ENCODE assay signal across 8 cellular contexts in genomic region chr15:32578482-32578881, GRCh38. TPM values are rescaled to one million over a fixed set of nuclear protein-coding genes. Genes with fewer than 3 reads are reported as not detected.
A peak's percentile ranks its signal among the peaks of the same experiment; 100 is the strongest.
DNase-seq lines count a peak whose midpoint lies in the region; ATAC-seq and TF ChIP-seq lines count a peak whose summit lies in the region.
"Not testable (repeated sequence)": the region's sequence is repeated elsewhere in the genome, so short reads cannot be mapped to it uniquely, and the experiment has no call there.

No MANE protein-coding gene starts in this region.

- H3K4me2 ChIP-seq in DOHH2 (ENCODE audit: low read length) = peak overlapping the region; percentile 39; the same call in 1 of the 2 replicates

- H3K9me2 ChIP-seq in DOHH2 (replicated peaks; ENCODE audit: control insufficient read depth, low read length) = not testable (repeated sequence)

- H3K27ac ChIP-seq in DOHH2 (ENCODE audit: low read depth, low read length) = not testable (repeated sequence)

- DNase-seq in activated CD4-positive, alpha-beta memory T cell treated with anti-CD3 and anti-CD28 coated beads, Interleukin-2, amount 10 ng/mL, durations not matched to agents 7 days and 5 days; activated naive CD8-positive, alpha-beta T cell treated with anti-CD3 and anti-CD28 coated beads, Interleukin-2, amount 10 ng/mL, durations not matched to agents 7 days and 5 days: not testable (repeated sequence)
- DNase-seq in activated T-helper 1 cell treated with anti-CD3 and anti-CD28 coated beads, Interleukin-12 subunit alpha, Interleukin-12 subunit beta, Interleukin-2, Interleukin-4 antibody, amounts not matched to agents 30 ng/mL and 10 ng/mL and 1 ng/mL, durations not matched to agents 14 hours and 24 hours and 36 hours (ENCODE audit: low spot score) = peak; percentile 6
- DNase-seq in natural killer cell = peak; percentile 26

- not testable (repeated sequence) for H3K9me3 ChIP-seq in DOHH2 (ENCODE audit: control insufficient read depth, insufficient read depth, low read length)

- H3K79me2 ChIP-seq in DOHH2 (ENCODE audit: control insufficient read depth, low read length) = not testable (repeated sequence)

- not testable (repeated sequence) for ATAC-seq in activated naive CD8-positive, alpha-beta T cell treated with anti-CD3 and anti-CD28 coated beads, Interleukin-2, amount 10 ng/mL, durations not matched to agents 7 days and 5 days (ENCODE audit: low read depth); natural killer cell

- CTCF ChIA-PET in activated CD4-positive, alpha-beta memory T cell treated with anti-CD3 and anti-CD28 coated beads, Interleukin-2, amount 10 ng/mL, durations not matched to agents 7 days and 5 days (lab: Charles Lee) = not testable (repeated sequence)

- H3F3A ChIP-seq in DOHH2 (ENCODE audit: control insufficient read depth, insufficient read depth) = not testable (repeated sequence)

- H3K4me1 ChIP-seq in DOHH2 (ENCODE audit: control insufficient read depth, low read length) = not testable (repeated sequence)

- H3K9me3 Mint-ChIP-seq in T-helper 1 cell treated with Interleukin-12 subunit alpha and Interleukin-12 subunit beta and Interleukin-4 antibody, amounts not matched to agents 30 μg/mL and 1 μg/mL, for 36 hours; activated CD4-positive, alpha-beta memory T cell treated with anti-CD3 and anti-CD28 coated beads, Interleukin-2, amount 10 ng/mL, durations not matched to agents 7 days and 5 days; activated T-helper 1 cell treated with anti-CD3 and anti-CD28 coated beads, Interleukin-12 subunit alpha, Interleukin-12 subunit beta, Interleukin-2, Interleukin-4 antibody, amounts not matched to agents 30 ng/mL and 10 ng/mL and 1 ng/mL, durations not matched to agents 14 hours and 24 hours and 36 hours; activated naive CD8-positive, alpha-beta T cell treated with anti-CD3 and anti-CD28 coated beads, Interleukin-2, amount 10 ng/mL, durations not matched to agents 7 days and 5 days; natural killer cell; stimulated activated naive CD8-positive, alpha-beta T cell treated with anti-CD3 and anti-CD28 coated beads, Interleukin-15, Interleukin-2, amounts not matched to agents 100 ng/mL and 50 ng/mL, for 24 hours: not testable (repeated sequence)

- not testable (repeated sequence) for TF ChIP-seq RAD21 in Ishikawa (IDR thresholded peaks at IDR 0.05; ENCODE audit: low read depth)

- not testable (repeated sequence) for H3K27me3 ChIP-seq in DOHH2 (ENCODE audit: control insufficient read depth, low read length)

- intact Hi-C loops in activated T-helper 1 cell treated with anti-CD3 and anti-CD28 coated beads, Interleukin-12 subunit alpha, Interleukin-12 subunit beta, Interleukin-2, Interleukin-4 antibody, amounts not matched to agents 30 ng/mL and 10 ng/mL and 1 ng/mL, durations not matched to agents 14 hours and 24 hours and 36 hours (cut with micrococcal nuclease); natural killer cell (cut with micrococcal nuclease): not testable (repeated sequence)

- not testable (repeated sequence) for H3K36me3 ChIP-seq in DOHH2 (ENCODE audit: control insufficient read depth, low read length)

- not testable (repeated sequence) for H4K20me1 ChIP-seq in DOHH2 (ENCODE audit: control insufficient read depth, insufficient read depth, low read depth, low read length)

- H3K36me3 Mint-ChIP-seq in T-helper 1 cell treated with Interleukin-12 subunit alpha and Interleukin-12 subunit beta and Interleukin-4 antibody, amounts not matched to agents 30 μg/mL and 1 μg/mL, for 36 hours (ENCODE audit: low read depth); activated CD4-positive, alpha-beta memory T cell treated with anti-CD3 and anti-CD28 coated beads, Interleukin-2, amount 10 ng/mL, durations not matched to agents 7 days and 5 days (ENCODE audit: low read depth); activated T-helper 1 cell treated with anti-CD3 and anti-CD28 coated beads, Interleukin-12 subunit alpha, Interleukin-12 subunit beta, Interleukin-2, Interleukin-4 antibody, amounts not matched to agents 30 ng/mL and 10 ng/mL and 1 ng/mL, durations not matched to agents 14 hours and 24 hours and 36 hours (ENCODE audit: low read depth); activated naive CD8-positive, alpha-beta T cell treated with anti-CD3 and anti-CD28 coated beads, Interleukin-2, amount 10 ng/mL, durations not matched to agents 7 days and 5 days; natural killer cell; stimulated activated naive CD8-positive, alpha-beta T cell treated with anti-CD3 and anti-CD28 coated beads, Interleukin-15, Interleukin-2, amounts not matched to agents 100 ng/mL and 50 ng/mL, for 24 hours (ENCODE audit: low read depth): not testable (repeated sequence)

- H3K4me3 ChIP-seq in DOHH2 (ENCODE audit: low read length) = not testable (repeated sequence)

- not testable (repeated sequence) for H3K4me1 Mint-ChIP-seq in T-helper 1 cell treated with Interleukin-12 subunit alpha and Interleukin-12 subunit beta and Interleukin-4 antibody, amounts not matched to agents 30 μg/mL and 1 μg/mL, for 36 hours (ENCODE audit: low read depth); activated CD4-positive, alpha-beta memory T cell treated with anti-CD3 and anti-CD28 coated beads, Interleukin-2, amount 10 ng/mL, durations not matched to agents 7 days and 5 days; activated T-helper 1 cell treated with anti-CD3 and anti-CD28 coated beads, Interleukin-12 subunit alpha, Interleukin-12 subunit beta, Interleukin-2, Interleukin-4 antibody, amounts not matched to agents 30 ng/mL and 10 ng/mL and 1 ng/mL, durations not matched to agents 14 hours and 24 hours and 36 hours (ENCODE audit: low read depth); activated naive CD8-positive, alpha-beta T cell treated with anti-CD3 and anti-CD28 coated beads, Interleukin-2, amount 10 ng/mL, durations not matched to agents 7 days and 5 days; natural killer cell; stimulated activated naive CD8-positive, alpha-beta T cell treated with anti-CD3 and anti-CD28 coated beads, Interleukin-15, Interleukin-2, amounts not matched to agents 100 ng/mL and 50 ng/mL, for 24 hours (ENCODE audit: low read depth)

- peak; percentile 74; the same call in 1 of the 2 replicates for TF ChIP-seq EP300 in Ishikawa (IDR thresholded peaks at IDR 0.05; ENCODE audit: borderline replicate concordance)

- POLR2A ChIA-PET in activated CD4-positive, alpha-beta memory T cell treated with anti-CD3 and anti-CD28 coated beads, Interleukin-2, amount 10 ng/mL, durations not matched to agents 7 days and 5 days (lab: Charles Lee); activated naive CD8-positive, alpha-beta T cell treated with anti-CD3 and anti-CD28 coated beads, Interleukin-2, amount 10 ng/mL, durations not matched to agents 7 days and 5 days (lab: Charles Lee): not testable (repeated sequence)

- H3K4me3 Mint-ChIP-seq in T-helper 1 cell treated with Interleukin-12 subunit alpha and Interleukin-12 subunit beta and Interleukin-4 antibody, amounts not matched to agents 30 μg/mL and 1 μg/mL, for 36 hours = peak overlapping the region; percentile 71
- peak overlapping the region; percentile 32 for H3K4me3 Mint-ChIP-seq in activated CD4-positive, alpha-beta memory T cell treated with anti-CD3 and anti-CD28 coated beads, Interleukin-2, amount 10 ng/mL, durations not matched to agents 7 days and 5 days
- H3K4me3 Mint-ChIP-seq in activated T-helper 1 cell treated with anti-CD3 and anti-CD28 coated beads, Interleukin-12 subunit alpha, Interleukin-12 subunit beta, Interleukin-2, Interleukin-4 antibody, amounts not matched to agents 30 ng/mL and 10 ng/mL and 1 ng/mL, durations not matched to agents 14 hours and 24 hours and 36 hours = peak overlapping the region; percentile 51
- peak overlapping the region; percentile 91 for H3K4me3 Mint-ChIP-seq in activated naive CD8-positive, alpha-beta T cell treated with anti-CD3 and anti-CD28 coated beads, Interleukin-2, amount 10 ng/mL, durations not matched to agents 7 days and 5 days
- H3K4me3 Mint-ChIP-seq in natural killer cell = peak overlapping the region; percentile 83
- H3K4me3 Mint-ChIP-seq in stimulated activated naive CD8-positive, alpha-beta T cell treated with anti-CD3 and anti-CD28 coated beads, Interleukin-15, Interleukin-2, amounts not matched to agents 100 ng/mL and 50 ng/mL, for 24 hours = peak overlapping the region; percentile 5

- not testable (repeated sequence) for TF ChIP-seq CTCF in DOHH2 (IDR thresholded peaks at IDR 0.05; ENCODE audit: low read depth, low read length, poor library complexity, severe bottlenecking); natural killer cell (IDR thresholded peaks at IDR 0.05)

- H3K27me3 Mint-ChIP-seq in T-helper 1 cell treated with Interleukin-12 subunit alpha and Interleukin-12 subunit beta and Interleukin-4 antibody, amounts not matched to agents 30 μg/mL and 1 μg/mL, for 36 hours (ENCODE audit: low read depth); activated CD4-positive, alpha-beta memory T cell treated with anti-CD3 and anti-CD28 coated beads, Interleukin-2, amount 10 ng/mL, durations not matched to agents 7 days and 5 days; activated T-helper 1 cell treated with anti-CD3 and anti-CD28 coated beads, Interleukin-12 subunit alpha, Interleukin-12 subunit beta, Interleukin-2, Interleukin-4 antibody, amounts not matched to agents 30 ng/mL and 10 ng/mL and 1 ng/mL, durations not matched to agents 14 hours and 24 hours and 36 hours (ENCODE audit: insufficient read depth); activated naive CD8-positive, alpha-beta T cell treated with anti-CD3 and anti-CD28 coated beads, Interleukin-2, amount 10 ng/mL, durations not matched to agents 7 days and 5 days; natural killer cell (ENCODE audit: low read depth in 2 of 2); stimulated activated naive CD8-positive, alpha-beta T cell treated with anti-CD3 and anti-CD28 coated beads, Interleukin-15, Interleukin-2, amounts not matched to agents 100 ng/mL and 50 ng/mL, for 24 hours: not testable (repeated sequence)

- peak overlapping the region; percentile 89 for H3K27ac Mint-ChIP-seq in T-helper 1 cell treated with Interleukin-12 subunit alpha and Interleukin-12 subunit beta and Interleukin-4 antibody, amounts not matched to agents 30 μg/mL and 1 μg/mL, for 36 hours
- peak overlapping the region; percentile 66 for H3K27ac Mint-ChIP-seq in activated CD4-positive, alpha-beta memory T cell treated with anti-CD3 and anti-CD28 coated beads, Interleukin-2, amount 10 ng/mL, durations not matched to agents 7 days and 5 days
- peak overlapping the region; percentile 74 for H3K27ac Mint-ChIP-seq in activated T-helper 1 cell treated with anti-CD3 and anti-CD28 coated beads, Interleukin-12 subunit alpha, Interleukin-12 subunit beta, Interleukin-2, Interleukin-4 antibody, amounts not matched to agents 30 ng/mL and 10 ng/mL and 1 ng/mL, durations not matched to agents 14 hours and 24 hours and 36 hours
- H3K27ac Mint-ChIP-seq in activated naive CD8-positive, alpha-beta T cell treated with anti-CD3 and anti-CD28 coated beads, Interleukin-2, amount 10 ng/mL, durations not matched to agents 7 days and 5 days = peak overlapping the region; percentile 90
- H3K27ac Mint-ChIP-seq in natural killer cell = peak overlapping the region; percentile 88 to 89
- peak overlapping the region; percentile 59 for H3K27ac Mint-ChIP-seq in stimulated activated naive CD8-positive, alpha-beta T cell treated with anti-CD3 and anti-CD28 coated beads, Interleukin-15, Interleukin-2, amounts not matched to agents 100 ng/mL and 50 ng/mL, for 24 hours

RNA-seq across cellular contexts. Expression of gene GOLGA8N, which starts 14.8 kb away (rescaled TPM):
- 10 to 100 TPM; 13.2 to 13.8 TPM for total RNA-seq in activated CD4-positive, alpha-beta memory T cell treated with anti-CD3 and anti-CD28 coated beads, Interleukin-2, amount 10 ng/mL, durations not matched to agents 7 days and 5 days
- 6.2 and 7.7 TPM in 2 replicates for total RNA-seq in activated T-helper 1 cell treated with anti-CD3 and anti-CD28 coated beads, Interleukin-12 subunit alpha, Interleukin-12 subunit beta, Interleukin-2, Interleukin-4 antibody, amounts not matched to agents 30 ng/mL and 10 ng/mL and 1 ng/mL, durations not matched to agents 14 hours and 24 hours and 36 hours
- 10 to 100 TPM; 41.0 to 44.6 TPM for total RNA-seq in activated naive CD8-positive, alpha-beta T cell treated with anti-CD3 and anti-CD28 coated beads, Interleukin-2, amount 10 ng/mL, durations not matched to agents 7 days and 5 days
- total RNA-seq in natural killer cell = 100 to 1,000 TPM in 1 of 3 donors, 10 to 100 TPM in 2; 50.5 to 238 (median 72.9) TPM

RNA-seq across cellular contexts. Expression of gene ARHGAP11A, which starts 36.8 kb away (rescaled TPM):
- 100 to 1,000 TPM; 134 to 139 TPM for total RNA-seq in activated CD4-positive, alpha-beta memory T cell treated with anti-CD3 and anti-CD28 coated beads, Interleukin-2, amount 10 ng/mL, durations not matched to agents 7 days and 5 days
- 90.2 and 96.4 TPM in 2 replicates for total RNA-seq in activated T-helper 1 cell treated with anti-CD3 and anti-CD28 coated beads, Interleukin-12 subunit alpha, Interleukin-12 subunit beta, Interleukin-2, Interleukin-4 antibody, amounts not matched to agents 30 ng/mL and 10 ng/mL and 1 ng/mL, durations not matched to agents 14 hours and 24 hours and 36 hours
- total RNA-seq in activated naive CD8-positive, alpha-beta T cell treated with anti-CD3 and anti-CD28 coated beads, Interleukin-2, amount 10 ng/mL, durations not matched to agents 7 days and 5 days = 100 to 1,000 TPM in 1 of 2 experiments, 10 to 100 TPM in 1; 96.4 to 108 TPM
- 1 to 10 TPM; 1.4 to 8.1 (median 5.6) TPM for total RNA-seq in natural killer cell

Comparison
In these comparisons a context has a peak if more than half of its experiments do, and no peak if none do; other contexts are left out.
1. H3K4me3 Mint-ChIP-seq: peak in every context shown above with its lines; median percentile 91 in activated naive CD8-positive, alpha-beta T cell treated with anti-CD3 and anti-CD28 coated beads, Interleukin-2, amount 10 ng/mL, durations not matched to agents 7 days and 5 days; 83 in natural killer cell; 71 in T-helper 1 cell treated with Interleukin-12 subunit alpha and Interleukin-12 subunit beta and Interleukin-4 antibody, amounts not matched to agents 30 μg/mL and 1 μg/mL, for 36 hours; 51 in activated T-helper 1 cell treated with anti-CD3 and anti-CD28 coated beads, Interleukin-12 subunit alpha, Interleukin-12 subunit beta, Interleukin-2, Interleukin-4 antibody, amounts not matched to agents 30 ng/mL and 10 ng/mL and 1 ng/mL, durations not matched to agents 14 hours and 24 hours and 36 hours; 32 in activated CD4-positive, alpha-beta memory T cell treated with anti-CD3 and anti-CD28 coated beads, Interleukin-2, amount 10 ng/mL, durations not matched to agents 7 days and 5 days; 5 in stimulated activated naive CD8-positive, alpha-beta T cell treated with anti-CD3 and anti-CD28 coated beads, Interleukin-15, Interleukin-2, amounts not matched to agents 100 ng/mL and 50 ng/mL, for 24 hours.
2. RNA of gene ARHGAP11A, which starts 36.8 kb away (total RNA-seq): 134 to 139 TPM in activated CD4-positive, alpha-beta memory T cell treated with anti-CD3 and anti-CD28 coated beads, Interleukin-2, amount 10 ng/mL, durations not matched to agents 7 days and 5 days, 96.4 to 108 TPM in activated naive CD8-positive, alpha-beta T cell treated with anti-CD3 and anti-CD28 coated beads, Interleukin-2, amount 10 ng/mL, durations not matched to agents 7 days and 5 days and 90.2 to 96.4 TPM in activated T-helper 1 cell treated with anti-CD3 and anti-CD28 coated beads, Interleukin-12 subunit alpha, Interleukin-12 subunit beta, Interleukin-2, Interleukin-4 antibody, amounts not matched to agents 30 ng/mL and 10 ng/mL and 1 ng/mL, durations not matched to agents 14 hours and 24 hours and 36 hours; 1.4 to 8.1 TPM in natural killer cell; every median in the first group is over 10 times any median in the second.
3. Peak in every context shown above with its lines, with median percentiles within 50 percentile points of each other: H3K27ac Mint-ChIP-seq.